10 cellular contexts compared by ENCODE assay signal in the genomic region with DNA sequence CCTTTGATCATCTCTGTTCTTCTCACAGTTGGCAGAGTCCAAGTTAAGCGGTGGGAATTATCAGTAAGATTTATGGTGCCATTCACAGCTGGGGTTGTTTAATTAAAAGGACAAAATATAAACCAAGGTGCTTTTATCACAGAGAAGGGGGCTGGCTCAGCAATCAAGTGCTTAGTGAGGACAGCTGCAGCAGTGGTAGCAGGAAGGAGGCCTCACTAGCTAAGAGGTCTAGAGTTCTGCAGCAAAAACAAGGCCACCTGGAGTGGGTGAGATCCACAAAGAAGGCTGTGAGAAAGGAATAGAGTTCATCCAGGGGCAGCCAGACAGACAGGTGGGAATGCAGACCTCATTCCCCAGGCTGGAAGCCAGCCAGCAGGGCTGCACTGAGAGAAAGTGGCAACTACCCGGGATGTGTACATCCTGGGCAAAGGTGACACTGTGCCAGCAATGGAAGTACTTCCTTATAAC. TPM values are rescaled to one million over a fixed set of nuclear protein-coding genes. Genes with fewer than 3 reads are reported as not detected.
DNase-seq lines count a peak whose midpoint lies in the region; FAIRE-seq and TF ChIP-seq lines count a peak whose summit lies in the region.
"Had no signal": no experiment of that assay in that cellular context is flagged by ENCODE, and none has a peak within 500 bp of the region (broad histone marks: within the 10 kb centered on the region; RNA-seq: fewer than 3 reads in every experiment).

No MANE protein-coding gene starts in this region.

- dilution Hi-C loops in endothelial cell of umbilical vein (cut with MboI; ENCODE audit: extremely low pct_ligation_motif_present, low sequenced_read_pairs), result no loop called here

- no peak overlapping the region for H3K14ac ChIP-seq in neuronal stem cell (ENCODE audit: low read length)

- CTCF ChIA-PET in endothelial cell of umbilical vein (lab: Charles Lee), result interaction anchor here (1.0 to 1.1 kb wide), 2 partner anchors 21 to 55 kb away, joined by 3 to 4 read pairs; no protein-coding TSS in a partner anchor

- H2BK120ac ChIP-seq in neuronal stem cell (ENCODE audit: low read depth, low read length), result no peak overlapping the region

- no peaks in the 10 kb centered on the region for H4K20me1 ChIP-seq in endothelial cell of umbilical vein (replicated peaks; ENCODE audit: control insufficient read depth, extremely low read depth, insufficient read depth, low read length)

- H3K4me2 ChIP-seq in endothelial cell of umbilical vein (ENCODE audit: insufficient read depth, low read length), result no peak overlapping the region
- H3K4me2 ChIP-seq in neuronal stem cell (ENCODE audit: insufficient read depth, low read length, poor library complexity, severe bottlenecking), result no peak overlapping the region

- H3K27me3 Mint-ChIP-seq in activated T-helper 2 cell treated with anti-CD3 and anti-CD28 coated beads, Interferon-gamma antibody, Interleukin-2, Interleukin-4, amounts not matched to agents 10 μg/mL and 5 μg/mL and 100 μg/mL, durations not matched to agents 14 hours and 24 hours and 36 hours (ENCODE audit: low read depth), result no peaks in the 10 kb centered on the region

- H2BK15ac ChIP-seq in neuronal stem cell (ENCODE audit: low read length), result no peak overlapping the region

- no peak overlapping the region for H3K4me3 Mint-ChIP-seq in activated T-helper 2 cell treated with anti-CD3 and anti-CD28 coated beads, Interferon-gamma antibody, Interleukin-2, Interleukin-4, amounts not matched to agents 10 μg/mL and 5 μg/mL and 100 μg/mL, durations not matched to agents 14 hours and 24 hours and 36 hours (ENCODE audit: low read depth)

- H3K4me1 ChIP-seq in endothelial cell of umbilical vein (ENCODE audit: control insufficient read depth, extremely low read depth, insufficient read depth, low read length) (no peaks in the 10 kb centered on the region), thymus (ENCODE audit: control insufficient read depth, insufficient read depth, low read length) (peaks cover 8% of the 10 kb centered on the region), neuronal stem cell (ENCODE audit: control insufficient read depth in 2 of 2, insufficient read depth in 1 of 2, low read depth in 1 of 2, low read length in 2 of 2) (no peaks in the 10 kb centered on the region)

- intact Hi-C loops in endothelial cell of umbilical vein (cut with micrococcal nuclease), result no loop called here
- intact Hi-C loops in activated T-helper 2 cell treated with anti-CD3 and anti-CD28 coated beads, Interferon-gamma antibody, Interleukin-2, Interleukin-4, amounts not matched to agents 10 μg/mL and 5 μg/mL and 100 μg/mL, durations not matched to agents 14 hours and 24 hours and 36 hours (cut with micrococcal nuclease), result no loop called here

- 52% methylated on average over 2 of the region's 2 CpGs for WGBS in thymus
- WGBS in neuronal stem cell (ENCODE audit: extremely low coverage in 2 of 2, insufficient read length in 2 of 2, insufficient replicate concordance in 1 of 2), 2 donors, result no CpG with 5 or more reads among the region's 2 CpGs

- no peaks in the 10 kb centered on the region for H3K9me1 ChIP-seq in endothelial cell of umbilical vein (replicated peaks; ENCODE audit: control insufficient read depth, extremely low read depth, insufficient read depth, low read length)

- no peak overlapping the region for H3K27ac Mint-ChIP-seq in activated T-helper 2 cell treated with anti-CD3 and anti-CD28 coated beads, Interferon-gamma antibody, Interleukin-2, Interleukin-4, amounts not matched to agents 10 μg/mL and 5 μg/mL and 100 μg/mL, durations not matched to agents 14 hours and 24 hours and 36 hours

- TF ChIP-seq CTCF in endothelial cell of umbilical vein (IDR thresholded peaks at IDR 0.05; ENCODE audit: extremely low read depth in 1 of 2, insufficient read depth in 1 of 2, low read depth in 1 of 2, low read length in 2 of 2), result no peak

- peaks cover 23% of the 10 kb centered on the region for H3K36me3 Mint-ChIP-seq in activated T-helper 2 cell treated with anti-CD3 and anti-CD28 coated beads, Interferon-gamma antibody, Interleukin-2, Interleukin-4, amounts not matched to agents 10 μg/mL and 5 μg/mL and 100 μg/mL, durations not matched to agents 14 hours and 24 hours and 36 hours (ENCODE audit: low read depth)

- H3K4ac ChIP-seq in neuronal stem cell (ENCODE audit: low read length), result no peak overlapping the region

- H3K79me2 ChIP-seq in endothelial cell of umbilical vein (ENCODE audit: control insufficient read depth, insufficient read depth, low read length), result no peaks in the 10 kb centered on the region

- no peak overlapping the region for H3K18ac ChIP-seq in neuronal stem cell (ENCODE audit: low read length)

- no peaks in the 10 kb centered on the region for H3K79me1 ChIP-seq in neuronal stem cell (ENCODE audit: low read depth, low read length)

- no peak overlapping the region for H2BK12ac ChIP-seq in neuronal stem cell (ENCODE audit: low read length)

- no TSS peak for BruUV-seq in endothelial cell of umbilical vein (replicated peaks; lab: Mats Ljungman, UMichigan)

- H3K27ac ChIP-seq in endothelial cell of umbilical vein (ENCODE audit: insufficient read depth, low read depth, low read length) (no peak overlapping the region), thymus (ENCODE audit: low read depth) (peak overlapping the region; percentile 64), neuronal stem cell (replicated peaks; ENCODE audit: low read length) (no peak overlapping the region)

- DNase-seq in NCI-H1092 (lab: John Stamatoyannopoulos, UW) (peak; percentile 74), NCI-H69 (lab: John Stamatoyannopoulos, UW) (peak; percentile 99), endothelial cell of umbilical vein (ENCODE audit: low read depth, low spot score) (peak; percentile 9), HPDE6-E6E7 (ENCODE audit: extremely low spot score) (no peak), epidermal melanocyte (ENCODE audit: insufficient read length, low spot score) (no peak), neuronal stem cell (ENCODE audit: low spot score) (no peak)
- DNase-seq in activated T-helper 2 cell treated with anti-CD3 and anti-CD28 coated beads, Interferon-gamma antibody, Interleukin-2, Interleukin-4, amounts not matched to agents 10 μg/mL and 5 μg/mL and 100 μg/mL, durations not matched to agents 14 hours and 24 hours and 36 hours (ENCODE audit: low spot score), result no peak
- DNase-seq: OCI-M1 had no signal

- no peak overlapping the region for H3K23ac ChIP-seq in neuronal stem cell (ENCODE audit: low read depth, low read length, poor library complexity)

- no peak for TF ChIP-seq POLR2A in endothelial cell of umbilical vein (IDR thresholded peaks at IDR 0.05; ENCODE audit: low read depth, low read length)

- no peak for FAIRE-seq in endothelial cell of umbilical vein (lab: Jason Lieb, UNC)
- FAIRE-seq: G401.6 had no signal

- H3K9ac ChIP-seq in endothelial cell of umbilical vein (replicated peaks; ENCODE audit: extremely low read depth, insufficient read depth, low read length) (no peak overlapping the region), neuronal stem cell (ENCODE audit: low read depth, low read length, poor library complexity) (no peak overlapping the region)

- H3K4me1 Mint-ChIP-seq in activated T-helper 2 cell treated with anti-CD3 and anti-CD28 coated beads, Interferon-gamma antibody, Interleukin-2, Interleukin-4, amounts not matched to agents 10 μg/mL and 5 μg/mL and 100 μg/mL, durations not matched to agents 14 hours and 24 hours and 36 hours (ENCODE audit: low read depth), result no peaks in the 10 kb centered on the region

- H2BK5ac ChIP-seq in neuronal stem cell (ENCODE audit: low read length), result no peak overlapping the region

- H4K91ac ChIP-seq in neuronal stem cell (ENCODE audit: low read depth, low read length, poor library complexity), result no peak overlapping the region

- POLR2A ChIA-PET in endothelial cell of umbilical vein (lab: Charles Lee), result no interaction called here

- no peaks in the 10 kb centered on the region for H3K9me3 Mint-ChIP-seq in activated T-helper 2 cell treated with anti-CD3 and anti-CD28 coated beads, Interferon-gamma antibody, Interleukin-2, Interleukin-4, amounts not matched to agents 10 μg/mL and 5 μg/mL and 100 μg/mL, durations not matched to agents 14 hours and 24 hours and 36 hours

- peaks cover 0 to 2% of the 10 kb centered on the region in 2 experiments for H3K36me3 ChIP-seq in endothelial cell of umbilical vein (ENCODE audit: control insufficient read depth in 2 of 2, extremely low read depth in 1 of 2, insufficient read depth in 2 of 2, low read length in 2 of 2)
- H3K36me3 ChIP-seq in thymus (ENCODE audit: control insufficient read depth, insufficient read depth), result peaks cover 13% of the 10 kb centered on the region
- H3K36me3 ChIP-seq in neuronal stem cell (replicated peaks in 1 of 2; ENCODE audit: control insufficient read depth in 2 of 2, insufficient read depth in 2 of 2, low read length in 2 of 2), result peaks cover 3 to 70% of the 10 kb centered on the region in 2 donors

- H3K4me3 ChIP-seq in endothelial cell of umbilical vein (replicated peaks in 1 of 3; ENCODE audit: insufficient read depth in 1 of 3, low read depth in 1 of 3, low read length in 3 of 3), result no peak overlapping the region
- H3K4me3 ChIP-seq in thymus (ENCODE audit: low read length), result no peak overlapping the region
- H3K4me3 ChIP-seq in neuronal stem cell (ENCODE audit: low read length in 2 of 2), result no peak overlapping the region

- H2AK5ac ChIP-seq in neuronal stem cell (ENCODE audit: low read depth, low read length), result no peak overlapping the region

- H4K8ac ChIP-seq in neuronal stem cell (ENCODE audit: low read depth, low read length), result no peak overlapping the region

- H3K9me3 ChIP-seq in endothelial cell of umbilical vein (replicated peaks; ENCODE audit: control insufficient read depth, insufficient read depth, low read length) (no peaks in the 10 kb centered on the region), thymus (ENCODE audit: control insufficient read depth) (no peaks in the 10 kb centered on the region), neuronal stem cell (replicated peaks in 1 of 2; ENCODE audit: control insufficient read depth in 2 of 2, insufficient read depth in 1 of 2, low read depth in 1 of 2, low read length in 2 of 2) (no peaks in the 10 kb centered on the region)

- H3K27me3 ChIP-seq in endothelial cell of umbilical vein (ENCODE audit: control insufficient read depth in 2 of 2, insufficient read depth in 2 of 2, low read length in 2 of 2) (no peaks in the 10 kb centered on the region), thymus (ENCODE audit: control insufficient read depth, insufficient read depth) (no peaks in the 10 kb centered on the region), neuronal stem cell (ENCODE audit: control insufficient read depth in 3 of 3, insufficient read depth in 3 of 3, low read depth in 1 of 3, low read length in 3 of 3) (no peaks in the 10 kb centered on the region)

- no peak overlapping the region for H2AFZ ChIP-seq in endothelial cell of umbilical vein (ENCODE audit: low read depth, low read length)
- no peak overlapping the region for H2AFZ ChIP-seq in neuronal stem cell (ENCODE audit: low read length)

RNA-seq across cellular contexts. Expression of gene PIGU, which starts 37.1 kb away (rescaled TPM):
- 20.3 and 23.3 TPM in 2 replicates for total RNA-seq in endothelial cell of umbilical vein
- polyA plus RNA-seq in endothelial cell of umbilical vein, result 81.8 and 82.2 TPM in 2 replicates
- 41.0 and 44.8 TPM in 2 replicates for polyA plus RNA-seq in endothelial cell of umbilical vein (2011; cell fraction: cytosol; rRNA removed)
- 26.5 and 32.9 TPM in 2 replicates for polyA plus RNA-seq in endothelial cell of umbilical vein (2011; cell fraction: nucleus; rRNA removed)
- polyA plus RNA-seq in endothelial cell of umbilical vein (2012), result 23.4 and 24.9 TPM in 2 replicates
- polyA minus RNA-seq in endothelial cell of umbilical vein, result 87.5 and 93.2 TPM in 2 replicates
- 30.0 TPM for polyA minus RNA-seq in endothelial cell of umbilical vein (2011; cell fraction: cytosol; rRNA and poly(A)+ RNA removed)
- polyA minus RNA-seq in endothelial cell of umbilical vein (2011; cell fraction: nucleus; rRNA and poly(A)+ RNA removed), result 16.3 and 38.1 TPM in 2 replicates
- 15.5 TPM for polyA plus RNA-seq in thymus
- 58.2 TPM for polyA plus RNA-seq in neuronal stem cell (2013, experiment 1 of 2)
- 56.9 TPM for polyA plus RNA-seq in neuronal stem cell (2013, experiment 2 of 2)
- total RNA-seq in activated T-helper 2 cell treated with anti-CD3 and anti-CD28 coated beads, Interferon-gamma antibody, Interleukin-2, Interleukin-4, amounts not matched to agents 10 μg/mL and 5 μg/mL and 100 μg/mL, durations not matched to agents 14 hours and 24 hours and 36 hours, result 24.9 and 25.7 TPM in 2 replicates

Comparison
In these comparisons a context has a peak if more than half of its experiments do, and no peak if none do; other contexts are left out.
1. DNase-seq: peak in NCI-H1092 (single experiment), NCI-H69 (single experiment) and endothelial cell of umbilical vein (single experiment); none in HPDE6-E6E7 (single experiment), epidermal melanocyte (single experiment), neuronal stem cell (single experiment) and activated T-helper 2 cell treated with anti-CD3 and anti-CD28 coated beads, Interferon-gamma antibody, Interleukin-2, Interleukin-4, amounts not matched to agents 10 μg/mL and 5 μg/mL and 100 μg/mL, durations not matched to agents 14 hours and 24 hours and 36 hours (single experiment).